Comparison of ENCODE assay signal across 8 cellular contexts in the genomic region with DNA sequence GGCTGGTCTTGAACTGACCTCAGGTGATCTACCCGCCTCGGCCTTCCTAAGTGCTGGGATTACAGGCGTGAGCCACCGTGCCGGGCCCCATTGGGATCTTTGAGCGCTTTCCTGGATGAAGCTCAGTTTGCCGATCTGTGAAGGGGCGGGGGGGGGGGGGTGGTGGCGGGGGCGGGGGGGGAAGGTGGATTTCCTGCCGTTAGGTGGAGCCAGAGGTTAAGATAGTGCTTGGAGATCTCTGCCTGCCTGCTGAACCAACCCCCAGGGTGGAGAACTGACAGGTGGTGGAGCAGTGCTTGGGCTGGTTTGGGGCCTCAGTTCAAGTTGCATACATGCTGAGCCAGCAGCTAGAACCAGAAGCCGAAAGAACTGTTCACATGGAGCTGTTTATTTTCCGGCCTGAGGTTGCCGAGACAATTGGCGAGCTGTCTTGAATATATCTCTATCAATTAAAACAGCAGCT. TPM values are rescaled to one million over a fixed set of nuclear protein-coding genes. Genes with fewer than 3 reads are reported as not detected.
DNase-seq lines count a peak whose midpoint lies in the region; ATAC-seq and TF ChIP-seq lines count a peak whose summit lies in the region.

No MANE protein-coding gene starts in this region.

- peaks cover 31% of the 10 kb centered on the region for H3K4me1 Mint-ChIP-seq in type B pancreatic cell (ENCODE audit: unreplicated experiment)

- H3K36me3 Mint-ChIP-seq in type B pancreatic cell: no peaks in the 10 kb centered on the region

- H3K4me3 ChIP-seq in LNCaP clone FGC (ENCODE audit: low read depth, low read length): no peak overlapping the region

- H3K9me3 Mint-ChIP-seq in type B pancreatic cell: no peaks in the 10 kb centered on the region

- ATAC-seq in HG03045 (IDR thresholded peaks at IDR 0.05; ENCODE audit: unreplicated experiment): no peak

- TF ChIP-seq CTCF in LNCaP clone FGC (IDR thresholded peaks at IDR 0.05; ENCODE audit: control insufficient read depth, extremely low read depth, insufficient read depth) (peak; percentile 47), type B pancreatic cell (conservative IDR thresholded peaks at IDR 0.05) (no peak)

- peaks cover 34% of the 10 kb centered on the region for H3K27me3 Mint-ChIP-seq in type B pancreatic cell

- DNase-seq in DMS53 (lab: John Stamatoyannopoulos, UW) (peak; percentile 95), LNCaP clone FGC (ENCODE audit: low read depth) (no peak), SHP77 (lab: John Stamatoyannopoulos, UW) (peak; percentile 78 to 90), foreskin melanocyte (peak; percentile 29), occipital lobe (lab: John Stamatoyannopoulos, UW) (peak; percentile 73), type B pancreatic cell (ENCODE audit: extremely low spot score, unreplicated experiment) (no peak)
- DNase-seq in activated naive CD4-positive, alpha-beta T cell (lab: John Stamatoyannopoulos, UW): peak in 3 of 4 experiments; percentile 24 to 58 (median 50)

- peak overlapping the region; percentile 87 for H3K4me3 Mint-ChIP-seq in type B pancreatic cell

- H3K27ac Mint-ChIP-seq in type B pancreatic cell: peak overlapping the region; percentile 29

RNA-seq across cellular contexts. Expression of gene TMCC2, which starts 1.7 kb away (rescaled TPM):
- total RNA-seq in occipital lobe (45.9 TPM), type B pancreatic cell (ENCODE audit: low replicate concordance) (3.0 and 6.2 TPM in 2 replicates)

RNA-seq across cellular contexts. Expression of gene DSTYK, which starts 17.9 kb away (rescaled TPM):
- 28.1 TPM for total RNA-seq in occipital lobe
- total RNA-seq in type B pancreatic cell (ENCODE audit: low replicate concordance): 11.2 and 11.7 TPM in 2 replicates

Comparison
In these comparisons a context has a peak if more than half of its experiments do, and no peak if none do; other contexts are left out.
1. DNase-seq: peak in DMS53 (single experiment), SHP77 (2 of 2), activated naive CD4-positive, alpha-beta T cell (3 of 4), foreskin melanocyte (single experiment) and occipital lobe (single experiment); none in LNCaP clone FGC (single experiment) and type B pancreatic cell (single experiment).